In the genomic region with DNA sequence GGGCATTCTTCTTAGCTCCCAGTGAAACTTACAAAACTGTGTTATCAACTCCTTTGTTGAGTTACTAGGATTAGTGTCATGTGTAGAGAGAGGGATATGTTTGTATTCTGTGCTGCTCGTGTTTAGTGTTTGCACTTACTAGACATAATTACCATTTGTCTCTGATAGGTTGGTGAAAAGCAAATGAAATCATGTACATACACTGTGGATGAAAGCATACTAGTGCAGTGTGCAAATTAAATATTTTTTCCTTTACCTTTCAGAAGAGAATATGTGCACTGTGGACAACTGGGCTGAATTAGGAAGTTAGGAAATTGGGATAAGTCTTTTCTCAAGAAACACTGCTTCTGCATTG, we compare ENCODE assay signal across 10 cellular contexts. TPM values are rescaled to one million over a fixed set of nuclear protein-coding genes. Genes with fewer than 3 reads are reported as not detected.
DNase-seq lines count a peak whose midpoint lies in the region; ATAC-seq and TF ChIP-seq lines count a peak whose summit lies in the region.
"Had no signal": no experiment of that assay in that cellular context is flagged by ENCODE, and none has a peak within 500 bp of the region (broad histone marks: within the 10 kb centered on the region; RNA-seq: fewer than 3 reads in every experiment).

No MANE protein-coding gene starts in this region.

- peaks cover 0 to 22% (median 11%) of the 10 kb centered on the region in 12 donors for H3K4me1 ChIP-seq in heart left ventricle
- peaks cover 34% of the 10 kb centered on the region for H3K4me1 ChIP-seq in vagina
- H3K4me1 ChIP-seq in right cardiac atrium (ENCODE audit: control insufficient read depth, insufficient read depth, low read length) = no peaks in the 10 kb centered on the region

- H3K27me3 ChIP-seq in heart left ventricle (no peaks in the 10 kb centered on the region), vagina (no peaks in the 10 kb centered on the region), right cardiac atrium (ENCODE audit: control insufficient read depth, insufficient read depth) (no peaks in the 10 kb centered on the region)

- POLR2A ChIA-PET in activated CD4-positive, alpha-beta memory T cell treated with anti-CD3 and anti-CD28 coated beads for 36 hours (lab: Charles Lee) = interaction anchor here (1.0 kb wide), 1 partner anchor 9 kb away, joined by 3 read pairs; no protein-coding TSS in a partner anchor

- H3K27ac Mint-ChIP-seq in activated CD4-positive, alpha-beta memory T cell treated with anti-CD3 and anti-CD28 coated beads for 36 hours = no peak overlapping the region
- peak overlapping the region in 5 of 6 donors; percentile 76 to 87 (median 83) for H3K27ac Mint-ChIP-seq in immature natural killer cell

- TF ChIP-seq POLR2A in heart left ventricle (IDR thresholded peaks at IDR 0.05) (no peak), vagina (IDR thresholded peaks at IDR 0.05) (no peak)

- intact Hi-C loops in heart left ventricle (cut with DNase I) = no loop called here
- intact Hi-C loops in left cardiac atrium (cut with DNase I) = no loop called here
- intact Hi-C loops in activated CD4-positive, alpha-beta memory T cell treated with anti-CD3 and anti-CD28 coated beads for 36 hours (cut with micrococcal nuclease) = no loop called here
- intact Hi-C loops in vagina (cut with DNase I) = no loop called here
- intact Hi-C loops in right cardiac atrium (cut with DNase I) = no loop called here

- H3K36me3 ChIP-seq in heart left ventricle (peaks cover 0 to 2% (median 0%) of the 10 kb centered on the region in 9 donors), vagina (no peaks in the 10 kb centered on the region)

- H3K27ac ChIP-seq in heart left ventricle = no peak overlapping the region
- no peak overlapping the region for H3K27ac ChIP-seq in vagina
- no peak overlapping the region for H3K27ac ChIP-seq in right cardiac atrium (ENCODE audit: low read length)

- TF ChIP-seq CTCF in heart left ventricle (IDR thresholded peaks at IDR 0.05) (no peak), vagina (IDR thresholded peaks at IDR 0.05) (no peak)

- peaks cover 38% of the 10 kb centered on the region for H3K4me1 Mint-ChIP-seq in activated CD4-positive, alpha-beta memory T cell treated with anti-CD3 and anti-CD28 coated beads for 36 hours (ENCODE audit: low read depth)
- H3K4me1 Mint-ChIP-seq in immature natural killer cell = peaks cover 29 to 33% of the 10 kb centered on the region in 2 donors

- WGBS in heart left ventricle, 4 donors = 35 to 51% (median 47%) methylated on average over 1 of the region's 1 CpG
- 40% methylated on average over 1 of the region's 1 CpG for WGBS in right cardiac atrium

- CTCF ChIA-PET in activated CD4-positive, alpha-beta memory T cell treated with anti-CD3 and anti-CD28 coated beads for 36 hours (lab: Charles Lee) = interaction anchor here (0.8 to 2.5 kb wide), 7 partner anchors 12 to 69 kb away, joined by 3 to 9 read pairs (median 3); no protein-coding TSS in a partner anchor

- peak overlapping the region; percentile 98 for H3K4me3 Mint-ChIP-seq in activated CD4-positive, alpha-beta memory T cell treated with anti-CD3 and anti-CD28 coated beads for 36 hours
- H3K4me3 Mint-ChIP-seq in immature natural killer cell = peak overlapping the region; percentile 83 to 96 (median 84)

- DNase-seq in heart left ventricle (no peak), left cardiac atrium (no peak), immature natural killer cell (no peak), vagina (ENCODE audit: extremely low spot score in 2 of 2) (no peak), CD1c-positive myeloid dendritic cell (ENCODE audit: extremely low spot score) (no peak), right cardiac atrium (no peak), NCI-H2196 (lab: John Stamatoyannopoulos, UW; ENCODE audit: unreplicated experiment) (no peak)
- no peak for DNase-seq in activated CD4-positive, alpha-beta memory T cell treated with anti-CD3 and anti-CD28 coated beads for 36 hours
- DNase-seq: mucosa of descending colon, NCI-H2171 had no signal

- peaks cover 7% of the 10 kb centered on the region for H3K36me3 Mint-ChIP-seq in activated CD4-positive, alpha-beta memory T cell treated with anti-CD3 and anti-CD28 coated beads for 36 hours
- H3K36me3 Mint-ChIP-seq in immature natural killer cell = no peaks in the 10 kb centered on the region

- H3K27me3 Mint-ChIP-seq in activated CD4-positive, alpha-beta memory T cell treated with anti-CD3 and anti-CD28 coated beads for 36 hours = no peaks in the 10 kb centered on the region
- peaks cover 0 to 7% (median 2%) of the 10 kb centered on the region in 3 donors for H3K27me3 Mint-ChIP-seq in immature natural killer cell (ENCODE audit: low read depth in 3 of 3)

- ATAC-seq in heart left ventricle = no peak
- no peak for ATAC-seq in left cardiac atrium
- ATAC-seq in right cardiac atrium = no peak

- H3K9me3 ChIP-seq in heart left ventricle (no peaks in the 10 kb centered on the region), vagina (no peaks in the 10 kb centered on the region), right cardiac atrium (ENCODE audit: control insufficient read depth, low read length) (no peaks in the 10 kb centered on the region)
- H3K9me3 ChIP-seq: mucosa of descending colon had no signal

- no peaks in the 10 kb centered on the region for H3K9me3 Mint-ChIP-seq in activated CD4-positive, alpha-beta memory T cell treated with anti-CD3 and anti-CD28 coated beads for 36 hours
- H3K9me3 Mint-ChIP-seq in immature natural killer cell = no peaks in the 10 kb centered on the region

- H3K4me3 ChIP-seq in heart left ventricle (peak overlapping the region in 10 of 12 donors; percentile 80 to 97 (median 86)), vagina (peak overlapping the region; percentile 81 to 95), right cardiac atrium (ENCODE audit: low read length) (no peak overlapping the region)

RNA-seq across cellular contexts. Expression of a gene that starts 1.2 kb away (rescaled TPM):
- total RNA-seq in heart left ventricle (1 to 10 TPM; 3.7 to 6.4 (median 4.4) TPM), left cardiac atrium (1 to 10 TPM; 5.4 to 6.5 TPM), vagina (17.2 TPM), right cardiac atrium (1 to 10 TPM; 5.4 to 9.7 (median 8.2) TPM)
- polyA plus RNA-seq in heart left ventricle (1 to 10 TPM; 1.4 to 3.5 TPM), immature natural killer cell (10 to 100 TPM in 2 of 3 donors, 1 to 10 TPM in 1; 9.4 to 11.8 (median 10.2) TPM), right cardiac atrium (2.6 TPM)
- 1 to 10 TPM; 7.3 to 7.8 TPM for total RNA-seq in activated CD4-positive, alpha-beta memory T cell treated with anti-CD3 and anti-CD28 coated beads for 36 hours

RNA-seq across cellular contexts. Expression of a gene that starts 1.3 kb away (rescaled TPM):
- total RNA-seq in heart left ventricle = 10 to 100 TPM; 22.2 to 67.6 (median 36.5) TPM
- polyA plus RNA-seq in heart left ventricle = 10 to 100 TPM; 12.5 to 38.3 TPM
- 10 to 100 TPM; 43.2 to 50.6 TPM for total RNA-seq in left cardiac atrium
- 10 to 100 TPM; 77.9 to 83.0 TPM for total RNA-seq in activated CD4-positive, alpha-beta memory T cell treated with anti-CD3 and anti-CD28 coated beads for 36 hours
- polyA plus RNA-seq in immature natural killer cell = 10 to 100 TPM; 62.9 to 79.3 (median 66.1) TPM
- 171 TPM for total RNA-seq in vagina
- total RNA-seq in right cardiac atrium = 10 to 100 TPM; 68.4 to 91.3 (median 81.1) TPM
- 63.8 TPM for polyA plus RNA-seq in right cardiac atrium
